In genomic region chr1:23370744-23371710, GRCh38 we compare ENCODE assay signal across 8 cellular contexts. TPM values are rescaled to one million over a fixed set of nuclear protein-coding genes. Genes with fewer than 3 reads are reported as not detected.
A peak's percentile ranks its signal among the peaks of the same experiment; 100 is the strongest.
DNase-seq lines count a peak whose midpoint lies in the region; ATAC-seq and TF ChIP-seq lines count a peak whose summit lies in the region.

No MANE protein-coding gene starts in this region.

- H3K9ac ChIP-seq in HUES48 (ENCODE audit: low read depth, low read length) = no peak overlapping the region

- intact Hi-C loops in spleen (cut with DNase I; ENCODE audit: low total_unique reads) = no loop called here

- H3K9me3 ChIP-seq in HUES48 (ENCODE audit: control insufficient read depth, insufficient read depth, low read length) (no peaks in the 10 kb centered on the region), spleen (no peaks in the 10 kb centered on the region)

- peaks cover 43% of the 10 kb centered on the region for H3K4me1 Mint-ChIP-seq in WTC11

- H3K4me1 ChIP-seq in HUES48 (ENCODE audit: control insufficient read depth, insufficient read depth, low read length) (peaks cover 22% of the 10 kb centered on the region), spleen (peaks cover 17 to 54% (median 43%) of the 10 kb centered on the region in 6 donors)

- WGBS in spleen, 5 donors = 48 to 65% (median 58%) methylated on average over 14 of the region's 14 CpGs

- H3K36me3 ChIP-seq in HUES48 (ENCODE audit: control insufficient read depth, insufficient read depth, low read length) (no peaks in the 10 kb centered on the region), spleen (peaks cover 0 to 9% (median 4%) of the 10 kb centered on the region in 6 donors)

- H3K4me3 ChIP-seq in HUES48 (ENCODE audit: low read depth, low read length) = 0 out of 2 replicates have a peak overlapping the region, but pooled peaks have one; percentile 16
- H3K4me3 ChIP-seq in spleen = peak overlapping the region in 3 of 8 donors; percentile 7 to 92 (median 83)

- TF ChIP-seq CTCF in WTC11 (IDR thresholded peaks at IDR 0.05) (no peak), spleen (IDR thresholded peaks at IDR 0.05 in 8 of 11, conservative IDR thresholded peaks at IDR 0.05 in 3 of 11) (peak in 1 of 11 experiments; percentile 12)

- no peak overlapping the region for H3K27ac Mint-ChIP-seq in WTC11

- H3K9me3 Mint-ChIP-seq in WTC11 = peaks cover 1% of the 10 kb centered on the region; the same call in 1 of the 2 replicates

- peaks cover 91% of the 10 kb centered on the region for H3K27me3 ChIP-seq in HUES48 (ENCODE audit: control insufficient read depth, insufficient read depth, low read length)
- H3K27me3 ChIP-seq in spleen (replicated peaks in 1 of 7) = no peaks in the 10 kb centered on the region

- H3K27ac ChIP-seq in HUES48 (ENCODE audit: low read depth, low read length) (peak overlapping the region; percentile 74), spleen (peak overlapping the region; percentile 87 to 99 (median 96))

- POLR2A ChIA-PET in WTC11 (lab: Charles Lee) = interaction anchor here (0.5 to 1.5 kb wide), 3 partner anchors 27 to 202 kb away, joined by 3 to 7 read pairs (median 4); partner anchors contain the start of genes HNRNPR and LUZP1

- peak overlapping the region; percentile 27 for H3K4me3 Mint-ChIP-seq in WTC11

- TF ChIP-seq POLR2A in spleen (IDR thresholded peaks at IDR 0.05) = no peak

- peaks cover 19% of the 10 kb centered on the region for H3K27me3 Mint-ChIP-seq in WTC11 (ENCODE audit: low read depth)

- H3K36me3 Mint-ChIP-seq in WTC11 = peaks cover 2% of the 10 kb centered on the region

- CTCF ChIA-PET in WTC11 (lab: Charles Lee) = interaction anchor here (0.6 to 4.8 kb wide), 7 partner anchors 27 to 902 kb away, joined by 3 to 48 read pairs (median 4); partner anchors contain the start of gene HNRNPR

- DNase-seq in WTC11 (ENCODE audit: low spot score) = peak; percentile 61
- DNase-seq in iPS DF 19.7 (ENCODE audit: low read depth, low spot score) = peak; percentile 60
- DNase-seq in spleen = no peak
- DNase-seq in amniotic stem cell (lab: John Stamatoyannopoulos, UW) = no peak
- DNase-seq in mucosa of gallbladder (ENCODE audit: low spot score) = no peak

- ATAC-seq in WTC11 (no peak; the same call in none of the 2 replicates), GM21529 (IDR thresholded peaks at IDR 0.05; ENCODE audit: unreplicated experiment) (no peak), HG03565 (IDR thresholded peaks at IDR 0.05; ENCODE audit: unreplicated experiment) (no peak)

TF ChIP-seq in WTC11, 78 proteins besides CTCF, POLR2A, EP300 and RAD21 (continues in another document):
- TF ChIP-seq FOXK1 (CRISPR knock-in tag; IDR thresholded peaks at IDR 0.05) (no peak), CDX4 (CRISPR knock-in tag; IDR thresholded peaks at IDR 0.05; ENCODE audit: borderline replicate concordance) (no peak), GRHL2 (CRISPR knock-in tag; IDR thresholded peaks at IDR 0.05; ENCODE audit: insufficient replicate concordance, severe bottlenecking) (no peak), ZNF423 (CRISPR knock-in tag; IDR thresholded peaks at IDR 0.05) (peak; percentile 64), MAX (CRISPR knock-in tag; IDR thresholded peaks at IDR 0.05) (no peak), PRDM15 (CRISPR knock-in tag; IDR thresholded peaks at IDR 0.05) (no peak), TEAD1 (CRISPR knock-in tag; IDR thresholded peaks at IDR 0.05) (peak; percentile 30; the same call in 1 of the 2 replicates), HMGA2 (CRISPR knock-in tag; IDR thresholded peaks at IDR 0.05) (no peak), KAT7 (CRISPR knock-in tag; IDR thresholded peaks at IDR 0.05; ENCODE audit: borderline replicate concordance) (no peak), ZNF425 (CRISPR knock-in tag; conservative IDR thresholded peaks at IDR 0.05) (no peak), GTF2I (CRISPR knock-in tag; conservative IDR thresholded peaks at IDR 0.05) (no peak)

RNA-seq across cellular contexts. Expression of gene ZNF436, which starts 1.4 kb away (rescaled TPM):
- total RNA-seq in WTC11 (2021) (1.3 to 1.7 TPM (median 1.6 TPM) in 3 replicates), spleen (10 to 100 TPM; 15.3 to 32.1 (median 20.3) TPM), mucosa of gallbladder (14.2 TPM)
- polyA plus RNA-seq in spleen = 1 to 10 TPM; 2.8 to 5.5 (median 3.4) TPM

RNA-seq across cellular contexts. Expression of gene HNRNPR, which starts 26.9 kb away (rescaled TPM):
- total RNA-seq in WTC11 (2021) (157 to 178 TPM (median 170 TPM) in 3 replicates), spleen (100 to 1,000 TPM in 5 of 7 donors, 10 to 100 TPM in 2; 75.8 to 143 (median 109) TPM), mucosa of gallbladder (83.3 TPM)
- 10 to 100 TPM; 58.2 to 83.2 (median 75.8) TPM for polyA plus RNA-seq in spleen

RNA-seq across cellular contexts. Expression of gene TCEA3, which starts 53.5 kb away (rescaled TPM):
- total RNA-seq in WTC11 (2021) (0.37 to 0.89 TPM (median 0.73 TPM) in 3 replicates), spleen (10 to 100 TPM in 4 of 7 donors, 1 to 10 TPM in 3; 9.1 to 19.6 (median 17.6) TPM), mucosa of gallbladder (32.0 TPM)
- polyA plus RNA-seq in spleen = 10 to 100 TPM in 1 of 3 donors, 1 to 10 TPM in 2; 4.6 to 11.0 (median 6.6) TPM

Comparison
In these comparisons a context has a peak if more than half of its experiments do, and no peak if none do; other contexts are left out.
1. DNase-seq: peak in WTC11 (single experiment) and iPS DF 19.7 (single experiment); none in spleen (single experiment), amniotic stem cell (single experiment) and mucosa of gallbladder (single experiment).